ENCODE assay signal across 10 cellular contexts in genomic region chr6:12113190-12113578, GRCh38.
DNase-seq lines count a peak whose midpoint lies in the region; ATAC-seq, FAIRE-seq and TF ChIP-seq lines count a peak whose summit lies in the region.
"Had no signal": no experiment of that assay in that cellular context is flagged by ENCODE, and none has a peak within 500 bp of the region (broad histone marks: within the 10 kb centered on the region; RNA-seq: fewer than 3 reads in every experiment).

No MANE protein-coding gene starts in this region.

- dilution Hi-C loops in keratinocyte (cut with MboI; ENCODE audit: extremely low pct_ligation_motif_present, low sequenced_read_pairs): no loop called here

- peaks cover 9% of the 10 kb centered on the region; the same call in 1 of the 2 replicates for H3K79me2 ChIP-seq in GM23338 (replicated peaks; ENCODE audit: insufficient read depth)
- H3K79me2 ChIP-seq in keratinocyte (ENCODE audit: control insufficient read depth, insufficient read depth, low read length): no peaks in the 10 kb centered on the region

- no peak for ATAC-seq in CD4-positive, CD25-positive, alpha-beta regulatory T cell (ENCODE audit: low read depth in 2 of 2)
- ATAC-seq in GM23338: no peak
- no peak for ATAC-seq in activated CD8-positive, alpha-beta T cell treated with anti-CD3 and anti-CD28 coated beads, Interleukin-2, amount 10 ng/mL, durations not matched to agents 7 days and 5 days
- no peak; the same call in 1 of the 2 replicates for ATAC-seq in WTC11

- H4K20me1 ChIP-seq in GM23338 (replicated peaks; ENCODE audit: insufficient read depth): no peaks in the 10 kb centered on the region; the same call in none of the 2 replicates
- no peaks in the 10 kb centered on the region for H4K20me1 ChIP-seq in keratinocyte (ENCODE audit: control insufficient read depth, extremely low read depth, insufficient read depth, low read length)

- no peaks in the 10 kb centered on the region for H3K27me3 Mint-ChIP-seq in CD4-positive, CD25-positive, alpha-beta regulatory T cell
- no peaks in the 10 kb centered on the region for H3K27me3 Mint-ChIP-seq in GM23338 (ENCODE audit: insufficient read depth, low read depth, poor library complexity)
- H3K27me3 Mint-ChIP-seq in activated CD8-positive, alpha-beta T cell treated with anti-CD3 and anti-CD28 coated beads, Interleukin-2, amount 10 ng/mL, durations not matched to agents 7 days and 5 days (ENCODE audit: low read depth): no peaks in the 10 kb centered on the region
- no peaks in the 10 kb centered on the region for H3K27me3 Mint-ChIP-seq in WTC11 (ENCODE audit: low read depth)

- intact Hi-C loops in prostate gland (cut with DNase I): no loop called here
- intact Hi-C loops in head of caudate nucleus (cut with DNase I): no loop called here

- WGBS in prostate gland: 95% methylated on average over 6 of the region's 6 CpGs

- peaks cover 11% of the 10 kb centered on the region for H3K36me3 ChIP-seq in CD4-positive, CD25-positive, alpha-beta regulatory T cell (ENCODE audit: control insufficient read depth, insufficient read depth, low read length)
- H3K36me3 ChIP-seq in GM23338 (ENCODE audit: insufficient read depth) (peaks cover 5% of the 10 kb centered on the region; the same call in 1 of the 2 replicates), keratinocyte (ENCODE audit: control insufficient read depth in 2 of 2, extremely low read depth in 1 of 2, insufficient read depth in 2 of 2, low read length in 2 of 2) (peaks cover 0 to 6% of the 10 kb centered on the region in 2 experiments), prostate gland (no peaks in the 10 kb centered on the region)

- no peaks in the 10 kb centered on the region for H3F3A ChIP-seq in GM23338 (replicated peaks; ENCODE audit: low read depth)

- TF ChIP-seq CTCF in GM23338 (conservative IDR thresholded peaks at IDR 0.05; ENCODE audit: low read depth in 2 of 2) (no peak), keratinocyte (optimal IDR thresholded peaks at IDR 0.05 in 1 of 3, IDR thresholded peaks at IDR 0.05 in 1 of 3, conservative IDR thresholded peaks at IDR 0.05 in 1 of 3; ENCODE audit: extremely low read depth in 1 of 3, insufficient read depth in 2 of 3, low read length in 3 of 3) (no peak), prostate gland (IDR thresholded peaks at IDR 0.05) (no peak), WTC11 (IDR thresholded peaks at IDR 0.05) (no peak)

- no peak for TF ChIP-seq POLR2A in prostate gland (IDR thresholded peaks at IDR 0.05)

- peak overlapping the region in 1 of 4 donors; percentile 11 for H3K4me3 Mint-ChIP-seq in CD4-positive, CD25-positive, alpha-beta regulatory T cell
- H3K4me3 Mint-ChIP-seq in GM23338 (no peak overlapping the region), WTC11 (no peak overlapping the region)
- no peak overlapping the region for H3K4me3 Mint-ChIP-seq in activated CD8-positive, alpha-beta T cell treated with anti-CD3 and anti-CD28 coated beads, Interleukin-2, amount 10 ng/mL, durations not matched to agents 7 days and 5 days

- peaks cover 6 to 10% of the 10 kb centered on the region in 2 experiments for H3K9me3 ChIP-seq in CD4-positive, CD25-positive, alpha-beta regulatory T cell (ENCODE audit: control insufficient read depth in 2 of 2, low read length in 2 of 2)
- no peaks in the 10 kb centered on the region for H3K9me3 ChIP-seq in keratinocyte (ENCODE audit: control insufficient read depth, low read depth, low read length)
- no peaks in the 10 kb centered on the region for H3K9me3 ChIP-seq in prostate gland

- H3K4me1 ChIP-seq in CD4-positive, CD25-positive, alpha-beta regulatory T cell (ENCODE audit: control insufficient read depth, insufficient read depth, low read length, poor library complexity, severe bottlenecking): peaks cover 40% of the 10 kb centered on the region
- peaks cover 15% of the 10 kb centered on the region for H3K4me1 ChIP-seq in GM23338 (ENCODE audit: insufficient read depth)
- peaks cover 9% of the 10 kb centered on the region for H3K4me1 ChIP-seq in keratinocyte (ENCODE audit: control insufficient read depth, extremely low read depth, insufficient read depth, low read length)
- no peaks in the 10 kb centered on the region for H3K4me1 ChIP-seq in prostate gland (replicated peaks)

- peaks cover 53% of the 10 kb centered on the region for H3K36me3 Mint-ChIP-seq in CD4-positive, CD25-positive, alpha-beta regulatory T cell
- peaks cover 27% of the 10 kb centered on the region for H3K36me3 Mint-ChIP-seq in GM23338 (ENCODE audit: low read depth)
- peaks cover 49% of the 10 kb centered on the region for H3K36me3 Mint-ChIP-seq in activated CD8-positive, alpha-beta T cell treated with anti-CD3 and anti-CD28 coated beads, Interleukin-2, amount 10 ng/mL, durations not matched to agents 7 days and 5 days (ENCODE audit: low read depth)
- peaks cover 21% of the 10 kb centered on the region for H3K36me3 Mint-ChIP-seq in WTC11

- H3K27me3 ChIP-seq in CD4-positive, CD25-positive, alpha-beta regulatory T cell (ENCODE audit: control insufficient read depth, insufficient read depth, low read length): no peaks in the 10 kb centered on the region
- H3K27me3 ChIP-seq in GM23338 (ENCODE audit: insufficient read depth): no peaks in the 10 kb centered on the region
- H3K27me3 ChIP-seq in keratinocyte (ENCODE audit: control insufficient read depth, extremely low read depth, insufficient read depth, low read length): no peaks in the 10 kb centered on the region
- H3K27me3 ChIP-seq in prostate gland (replicated peaks; ENCODE audit: insufficient read depth): no peaks in the 10 kb centered on the region

- peak overlapping the region in 2 of 3 donors; percentile 55 to 68 for H3K27ac Mint-ChIP-seq in CD4-positive, CD25-positive, alpha-beta regulatory T cell
- H3K27ac Mint-ChIP-seq in GM23338 (peak overlapping the region; percentile 48), WTC11 (no peak overlapping the region; the same call in 1 of the 2 replicates)
- H3K27ac Mint-ChIP-seq in activated CD8-positive, alpha-beta T cell treated with anti-CD3 and anti-CD28 coated beads, Interleukin-2, amount 10 ng/mL, durations not matched to agents 7 days and 5 days: peak overlapping the region; percentile 62

- DNase-seq in CD4-positive, CD25-positive, alpha-beta regulatory T cell: no peak
- DNase-seq in GM23338 (ENCODE audit: low spot score) (no peak), keratinocyte (ENCODE audit: low read depth, low spot score) (no peak), prostate gland (ENCODE audit: low spot score) (no peak), WTC11 (ENCODE audit: low spot score) (no peak), head of caudate nucleus (no peak), G401 (ENCODE audit: low spot score) (no peak)
- DNase-seq in activated CD8-positive, alpha-beta T cell treated with anti-CD3 and anti-CD28 coated beads, Interleukin-2, amount 10 ng/mL, durations not matched to agents 7 days and 5 days: no peak
- DNase-seq: NCI-H524, small intestine had no signal

- H3K9me2 ChIP-seq in GM23338 (ENCODE audit: insufficient read depth): peaks cover 10% of the 10 kb centered on the region; the same call in 1 of the 2 replicates

- peaks cover 2% of the 10 kb centered on the region for H3K9me1 ChIP-seq in keratinocyte (ENCODE audit: control insufficient read depth, extremely low read depth, insufficient read depth, low read length)

- in situ Hi-C loops in G401 (cut with HindIII; ENCODE audit: low sequenced_read_pairs): no loop called here

- FAIRE-seq in keratinocyte (lab: Jason Lieb, UNC): peak; percentile 80
- FAIRE-seq: small intestine had no signal

- no peak overlapping the region for H3K9ac ChIP-seq in keratinocyte (ENCODE audit: control insufficient read depth, extremely low read depth, insufficient read depth, low read length)

- peaks cover 32 to 65% (median 47%) of the 10 kb centered on the region in 4 donors for H3K4me1 Mint-ChIP-seq in CD4-positive, CD25-positive, alpha-beta regulatory T cell
- H3K4me1 Mint-ChIP-seq in GM23338 (peaks cover 32% of the 10 kb centered on the region), WTC11 (peaks cover 43% of the 10 kb centered on the region)
- H3K4me1 Mint-ChIP-seq in activated CD8-positive, alpha-beta T cell treated with anti-CD3 and anti-CD28 coated beads, Interleukin-2, amount 10 ng/mL, durations not matched to agents 7 days and 5 days (ENCODE audit: low read depth): peaks cover 62% of the 10 kb centered on the region

- H3K9me3 Mint-ChIP-seq in CD4-positive, CD25-positive, alpha-beta regulatory T cell: peaks cover 0 to 14% (median 2%) of the 10 kb centered on the region in 7 donors
- peaks cover 2% of the 10 kb centered on the region; the same call in 2 of the 3 replicates for H3K9me3 Mint-ChIP-seq in GM23338
- peaks cover 16% of the 10 kb centered on the region for H3K9me3 Mint-ChIP-seq in activated CD8-positive, alpha-beta T cell treated with anti-CD3 and anti-CD28 coated beads, Interleukin-2, amount 10 ng/mL, durations not matched to agents 7 days and 5 days (ENCODE audit: insufficient read depth)
- peaks cover 9% of the 10 kb centered on the region for H3K9me3 Mint-ChIP-seq in WTC11

- H2AFZ ChIP-seq in GM23338: no peak overlapping the region
- H2AFZ ChIP-seq in keratinocyte (ENCODE audit: control insufficient read depth, low read length): no peak overlapping the region

- no peak overlapping the region for H3K4me2 ChIP-seq in GM23338
- no peak overlapping the region for H3K4me2 ChIP-seq in keratinocyte (ENCODE audit: control insufficient read depth, extremely low read depth, insufficient read depth, low read depth, low read length)

- CTCF ChIA-PET in activated CD8-positive, alpha-beta T cell treated with anti-CD3 and anti-CD28 coated beads, Interleukin-2, amount 10 ng/mL, durations not matched to agents 7 days and 5 days (lab: Charles Lee): interaction anchor here (0.7 kb wide), 1 partner anchor 121 kb away, joined by 3 read pairs; no protein-coding TSS in a partner anchor
- CTCF ChIA-PET in WTC11 (lab: Charles Lee): no interaction called here

- H3K27ac ChIP-seq in CD4-positive, CD25-positive, alpha-beta regulatory T cell (ENCODE audit: insufficient read depth, low read length, poor library complexity, severe bottlenecking): no peak overlapping the region
- H3K27ac ChIP-seq in GM23338 (ENCODE audit: low read depth) (no peak overlapping the region), keratinocyte (ENCODE audit: control insufficient read depth, insufficient read depth, low read length) (no peak overlapping the region), prostate gland (no peak overlapping the region)

- POLR2A ChIA-PET in activated CD8-positive, alpha-beta T cell treated with anti-CD3 and anti-CD28 coated beads, Interleukin-2, amount 10 ng/mL, durations not matched to agents 7 days and 5 days (lab: Charles Lee): interaction anchor here (0.6 kb wide), 1 partner anchor 103 kb away, joined by 3 read pairs; no protein-coding TSS in a partner anchor
- POLR2A ChIA-PET in WTC11 (lab: Charles Lee): no interaction called here

- H3K4me3 ChIP-seq in CD4-positive, CD25-positive, alpha-beta regulatory T cell (ENCODE audit: low read depth, low read length): no peak overlapping the region
- H3K4me3 ChIP-seq in GM23338 (no peak overlapping the region), keratinocyte (ENCODE audit: control insufficient read depth in 2 of 3, extremely low read depth in 1 of 3, insufficient read depth in 2 of 3, low read depth in 1 of 3, low read length in 3 of 3) (no peak overlapping the region), prostate gland (no peak overlapping the region)
